In genomic region chr2:105876191-105876590, GRCh38 we compare ENCODE assay signal across 20 cellular contexts.
DNase-seq lines count a peak whose midpoint lies in the region; ATAC-seq, FAIRE-seq and TF ChIP-seq lines count a peak whose summit lies in the region.
"Had no signal": no experiment of that assay in that cellular context is flagged by ENCODE, and none has a peak within 500 bp of the region (broad histone marks: within the 10 kb centered on the region; RNA-seq: fewer than 3 reads in every experiment).

No MANE protein-coding gene starts in this region.

- H3K9me3 Mint-ChIP-seq in CD4-positive, alpha-beta T cell = no peaks in the 10 kb centered on the region
- H3K9me3 Mint-ChIP-seq in activated naive CD8-positive, alpha-beta T cell treated with anti-CD3 and anti-CD28 coated beads, Interleukin-2, amount 50 U/mL, for 24 hours = peaks cover 6% of the 10 kb centered on the region
- H3K9me3 Mint-ChIP-seq in naive thymus-derived CD8-positive, alpha-beta T cell = peaks cover 0 to 2% (median 0%) of the 10 kb centered on the region in 9 donors
- no peaks in the 10 kb centered on the region for H3K9me3 Mint-ChIP-seq in mesothelial cell of epicardium

- H3K27ac ChIP-seq in CD4-positive, alpha-beta T cell (ENCODE audit: low read depth, low read length) = peak overlapping the region; percentile 27
- H3K27ac ChIP-seq: KMS-11, ovary, Peyer's patch, right atrium auricular region, suprapubic skin, uterus had no signal

- POLR2A ChIA-PET in CD4-positive, alpha-beta T cell (lab: Charles Lee) = interaction anchor here (0.9 kb wide), 1 partner anchor 13 kb away, joined by 3 read pairs; no protein-coding TSS in a partner anchor
- POLR2A ChIA-PET in naive thymus-derived CD8-positive, alpha-beta T cell (lab: Charles Lee) = no interaction called here

- TF ChIP-seq POLR2A in GM12892 (IDR thresholded peaks at IDR 0.05; ENCODE audit: low read depth, low read length) = no peak

- H3K36me3 Mint-ChIP-seq in CD4-positive, alpha-beta T cell (ENCODE audit: low read depth) = peaks cover 83% of the 10 kb centered on the region
- H3K36me3 Mint-ChIP-seq in activated naive CD8-positive, alpha-beta T cell treated with anti-CD3 and anti-CD28 coated beads, Interleukin-2, amount 50 U/mL, for 24 hours (ENCODE audit: low read depth) = peaks cover 80% of the 10 kb centered on the region
- peaks cover 6 to 63% (median 25%) of the 10 kb centered on the region in 3 donors for H3K36me3 Mint-ChIP-seq in naive thymus-derived CD8-positive, alpha-beta T cell
- H3K36me3 Mint-ChIP-seq in mesothelial cell of epicardium = peaks cover 21% of the 10 kb centered on the region

- no peaks in the 10 kb centered on the region for H3K9me3 ChIP-seq in CD4-positive, alpha-beta T cell (ENCODE audit: control insufficient read depth, low read length)
- H3K9me3 ChIP-seq: ovary, Peyer's patch, right atrium auricular region, suprapubic skin, uterus had no signal

- intact Hi-C loops in CD4-positive, alpha-beta T cell (cut with DNase I, micrococcal nuclease) = loop anchor here in 1 of 2 experiments (5.0 kb wide), 1 partner anchor 299 kb away; no protein-coding TSS in a partner anchor

- peaks cover 89% of the 10 kb centered on the region for H3K4me1 Mint-ChIP-seq in CD4-positive, alpha-beta T cell (ENCODE audit: low read depth)
- H3K4me1 Mint-ChIP-seq in activated naive CD8-positive, alpha-beta T cell treated with anti-CD3 and anti-CD28 coated beads, Interleukin-2, amount 50 U/mL, for 24 hours = peaks cover 97% of the 10 kb centered on the region
- H3K4me1 Mint-ChIP-seq in naive thymus-derived CD8-positive, alpha-beta T cell = peaks cover 50 to 96% (median 91%) of the 10 kb centered on the region in 4 donors
- peaks cover 5% of the 10 kb centered on the region for H3K4me1 Mint-ChIP-seq in mesothelial cell of epicardium

- TF ChIP-seq CTCF in CD4-positive, alpha-beta T cell (IDR thresholded peaks at IDR 0.05) = no peak
- TF ChIP-seq CTCF in mesothelial cell of epicardium (IDR thresholded peaks at IDR 0.05; ENCODE audit: unreplicated experiment) = no peak

- no peak for DNase-seq in CD4-positive, alpha-beta T cell
- DNase-seq in GM12892 (ENCODE audit: insufficient read length) = no peak
- DNase-seq in activated naive CD8-positive, alpha-beta T cell treated with anti-CD3 and anti-CD28 coated beads, Interleukin-2, amount 50 U/mL, for 24 hours = no peak
- DNase-seq in naive thymus-derived CD8-positive, alpha-beta T cell = no peak
- no peak for DNase-seq in mesothelial cell of epicardium (ENCODE audit: low spot score in 2 of 2, unreplicated experiment in 2 of 2)
- no peak for DNase-seq in ACHN
- DNase-seq in stimulated activated CD4-positive, alpha-beta T cell treated with anti-CD3 and anti-CD28 coated beads, Interleukin-4, amount 100 ng/mL, for 1 hour = no peak
- DNase-seq: activated CD8-positive, alpha-beta memory T cell treated with anti-CD3 and anti-CD28 coated beads for 24 hours; DND-41; NCI-H526; ovary; Peyer's patch; stimulated activated CD4-positive, alpha-beta T cell treated with anti-CD3 and anti-CD28 coated beads, Interleukin-12 subunit alpha, Interleukin-12 subunit beta, amount 100 ng/mL, for 4 hours; uterus had no signal

- peak; percentile 36 for FAIRE-seq in GM12892 (lab: Jason Lieb, UNC)
- FAIRE-seq: colon, GM12891, HTR-8/SVneo had no signal

- H3K27me3 ChIP-seq in CD4-positive, alpha-beta T cell (ENCODE audit: control insufficient read depth, insufficient read depth, low read length) = no peaks in the 10 kb centered on the region
- H3K27me3 ChIP-seq: ovary, Peyer's patch, right atrium auricular region, suprapubic skin, uterus had no signal

- ATAC-seq in CD4-positive, alpha-beta T cell (ENCODE audit: poor library complexity) = no peak
- ATAC-seq in activated naive CD8-positive, alpha-beta T cell treated with anti-CD3 and anti-CD28 coated beads, Interleukin-2, amount 50 U/mL, for 24 hours = no peak
- ATAC-seq in naive thymus-derived CD8-positive, alpha-beta T cell = no peak

- H3K27ac Mint-ChIP-seq in CD4-positive, alpha-beta T cell = peak overlapping the region; percentile 88
- H3K27ac Mint-ChIP-seq in activated naive CD8-positive, alpha-beta T cell treated with anti-CD3 and anti-CD28 coated beads, Interleukin-2, amount 50 U/mL, for 24 hours = peak overlapping the region; percentile 81
- H3K27ac Mint-ChIP-seq in naive thymus-derived CD8-positive, alpha-beta T cell = peak overlapping the region; percentile 22 to 93 (median 86)
- no peak overlapping the region for H3K27ac Mint-ChIP-seq in mesothelial cell of epicardium

- no peak overlapping the region for H3K4me3 Mint-ChIP-seq in CD4-positive, alpha-beta T cell
- H3K4me3 Mint-ChIP-seq in activated naive CD8-positive, alpha-beta T cell treated with anti-CD3 and anti-CD28 coated beads, Interleukin-2, amount 50 U/mL, for 24 hours = no peak overlapping the region
- H3K4me3 Mint-ChIP-seq in naive thymus-derived CD8-positive, alpha-beta T cell = peak overlapping the region in 5 of 10 donors; percentile 15 to 59 (median 32)
- H3K4me3 Mint-ChIP-seq in mesothelial cell of epicardium = no peak overlapping the region

- H3K27me3 Mint-ChIP-seq in CD4-positive, alpha-beta T cell = no peaks in the 10 kb centered on the region
- H3K27me3 Mint-ChIP-seq in activated naive CD8-positive, alpha-beta T cell treated with anti-CD3 and anti-CD28 coated beads, Interleukin-2, amount 50 U/mL, for 24 hours = no peaks in the 10 kb centered on the region
- H3K27me3 Mint-ChIP-seq in naive thymus-derived CD8-positive, alpha-beta T cell = no peaks in the 10 kb centered on the region
- H3K27me3 Mint-ChIP-seq in mesothelial cell of epicardium (ENCODE audit: low read depth) = no peaks in the 10 kb centered on the region

- in situ Hi-C loops in ACHN (cut with HindIII; ENCODE audit: low pct_ligation_motif_present, low pct_unique_long_range_greater_than_20kb, low sequenced_read_pairs) = no loop called here

- CTCF ChIA-PET in CD4-positive, alpha-beta T cell (lab: Charles Lee) = interaction anchor here (1.1 kb wide), 1 partner anchor 20 kb away, joined by 3 read pairs; no protein-coding TSS in a partner anchor
